ENCODE assay signal across 9 cellular contexts in the genomic region with DNA sequence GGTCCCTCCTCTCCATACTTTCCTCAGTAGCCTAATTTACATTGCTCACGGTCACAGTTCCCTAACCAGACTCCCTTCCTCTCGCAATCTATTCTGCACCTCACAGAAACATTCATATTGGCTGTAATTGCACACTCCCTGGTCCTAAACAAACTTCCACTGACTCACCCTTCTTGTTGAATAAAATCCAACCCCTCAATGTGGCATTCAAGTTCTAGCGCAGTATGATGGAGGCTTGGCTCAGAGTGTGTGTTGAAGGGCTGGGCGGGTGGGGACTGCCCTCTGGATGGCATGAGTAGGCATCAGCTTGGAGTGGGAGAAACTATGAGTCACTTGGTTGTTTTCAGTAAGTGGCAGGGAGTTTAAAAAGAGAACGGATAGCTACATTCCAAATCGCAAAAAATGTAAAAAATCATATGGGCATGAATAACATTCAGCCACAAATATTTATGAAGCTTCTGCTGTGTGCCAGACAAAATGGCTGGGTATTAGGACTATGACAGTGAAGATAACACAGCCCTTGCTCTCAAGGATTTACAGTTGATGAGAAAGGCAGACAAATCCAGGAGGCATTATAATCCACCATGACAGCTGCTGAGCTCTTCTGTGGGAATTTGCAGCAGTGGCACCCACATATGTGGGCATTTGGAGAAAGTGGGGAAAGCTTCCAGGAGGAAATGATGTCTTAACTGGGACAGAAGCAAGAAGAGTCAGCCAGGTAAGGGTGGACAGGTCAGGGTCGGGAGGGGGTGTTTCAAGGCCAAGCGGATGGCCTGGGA. TPM values are rescaled to one million over a fixed set of nuclear protein-coding genes. Genes with fewer than 3 reads are reported as not detected.
DNase-seq lines count a peak whose midpoint lies in the region; ATAC-seq and TF ChIP-seq lines count a peak whose summit lies in the region.
"Had no signal": no experiment of that assay in that cellular context is flagged by ENCODE, and none has a peak within 500 bp of the region (broad histone marks: within the 10 kb centered on the region; RNA-seq: fewer than 3 reads in every experiment).

No MANE protein-coding gene starts in this region.

- ATAC-seq in activated CD4-positive, alpha-beta T cell treated with anti-CD3 and anti-CD28 coated beads for 36 hours: peak; percentile 23
- ATAC-seq in gastroesophageal sphincter: peak; percentile 52
- ATAC-seq in thoracic aorta (ENCODE audit: insufficient number of reproducible peaks, low FRiP score, low read depth): peak; percentile 88
- ATAC-seq in GM21447 (IDR thresholded peaks at IDR 0.05; ENCODE audit: unreplicated experiment): no peak

- TF ChIP-seq CTCF in gastroesophageal sphincter (IDR thresholded peaks at IDR 0.05) (no peak), thoracic aorta (IDR thresholded peaks at IDR 0.05) (no peak)

- intact Hi-C loops in activated CD4-positive, alpha-beta T cell treated with anti-CD3 and anti-CD28 coated beads for 36 hours (cut with DNase I, micrococcal nuclease): no loop called here

- H3K4me1 ChIP-seq in gastroesophageal sphincter (peaks cover 0 to 27% (median 0%) of the 10 kb centered on the region in 3 donors), thoracic aorta (ENCODE audit: control insufficient read depth in 1 of 2, low read depth in 2 of 2) (peaks cover 13 to 25% of the 10 kb centered on the region in 2 donors)

- H3K36me3 ChIP-seq in gastroesophageal sphincter (no peaks in the 10 kb centered on the region), thoracic aorta (no peaks in the 10 kb centered on the region)

- POLR2A ChIA-PET in activated CD4-positive, alpha-beta T cell treated with anti-CD3 and anti-CD28 coated beads for 36 hours (lab: Charles Lee): no interaction called here

- no peak overlapping the region for H3K4me3 Mint-ChIP-seq in activated CD4-positive, alpha-beta T cell treated with anti-CD3 and anti-CD28 coated beads for 36 hours
- H3K4me3 Mint-ChIP-seq in immature natural killer cell: no peak overlapping the region
- H3K4me3 Mint-ChIP-seq: activated CD4-positive, alpha-beta T cell treated with anti-CD3 and anti-CD28 coated beads, Interleukin-2, amount 10 ng/mL, durations not matched to agents 7 days and 5 days had no signal

- H3K4me1 Mint-ChIP-seq in activated CD4-positive, alpha-beta T cell treated with anti-CD3 and anti-CD28 coated beads for 36 hours: peaks cover 32% of the 10 kb centered on the region
- no peaks in the 10 kb centered on the region for H3K4me1 Mint-ChIP-seq in immature natural killer cell

- H3K27me3 ChIP-seq in gastroesophageal sphincter (no peaks in the 10 kb centered on the region), thoracic aorta (replicated peaks; ENCODE audit: insufficient read depth) (no peaks in the 10 kb centered on the region)

- H3K27me3 Mint-ChIP-seq in activated CD4-positive, alpha-beta T cell treated with anti-CD3 and anti-CD28 coated beads for 36 hours: peaks cover 3% of the 10 kb centered on the region
- peaks cover 0 to 3% (median 0%) of the 10 kb centered on the region in 3 donors for H3K27me3 Mint-ChIP-seq in immature natural killer cell (ENCODE audit: low read depth in 3 of 3)
- H3K27me3 Mint-ChIP-seq: activated CD4-positive, alpha-beta T cell treated with anti-CD3 and anti-CD28 coated beads, Interleukin-2, amount 10 ng/mL, durations not matched to agents 7 days and 5 days had no signal

- no peak for TF ChIP-seq EP300 in gastroesophageal sphincter (IDR thresholded peaks at IDR 0.05)

- CTCF ChIA-PET in activated CD4-positive, alpha-beta T cell treated with anti-CD3 and anti-CD28 coated beads for 36 hours (lab: Charles Lee): interaction anchor here (0.6 to 1.0 kb wide), 3 partner anchors 42 to 89 kb away, joined by 3 to 4 read pairs (median 3); partner anchors contain the start of gene LYST

- TF ChIP-seq POLR2A in gastroesophageal sphincter (IDR thresholded peaks at IDR 0.05): no peak

- H3K36me3 Mint-ChIP-seq in activated CD4-positive, alpha-beta T cell treated with anti-CD3 and anti-CD28 coated beads for 36 hours (ENCODE audit: low read depth): no peaks in the 10 kb centered on the region
- no peaks in the 10 kb centered on the region for H3K36me3 Mint-ChIP-seq in immature natural killer cell

- WGBS in gastroesophageal sphincter (ENCODE audit: low coverage in 1 of 2), 2 donors: 41 to 47% methylated on average over 7 to 8 of the region's 8 CpGs

- H3K4me3 ChIP-seq in gastroesophageal sphincter (no peak overlapping the region), thoracic aorta (peak overlapping the region; percentile 41)

- H3K9me3 Mint-ChIP-seq in activated CD4-positive, alpha-beta T cell treated with anti-CD3 and anti-CD28 coated beads for 36 hours (ENCODE audit: low read depth): no peaks in the 10 kb centered on the region
- H3K9me3 Mint-ChIP-seq in immature natural killer cell: no peaks in the 10 kb centered on the region

- no peaks in the 10 kb centered on the region for H3K9me3 ChIP-seq in gastroesophageal sphincter
- no peaks in the 10 kb centered on the region for H3K9me3 ChIP-seq in thoracic aorta

- H3K27ac ChIP-seq in gastroesophageal sphincter (peak overlapping the region in 3 of 4 donors; percentile 61 to 68 (median 67)), thoracic aorta (peak overlapping the region; percentile 80 to 96)

- DNase-seq in activated CD4-positive, alpha-beta T cell treated with anti-CD3 and anti-CD28 coated beads for 36 hours: no peak
- DNase-seq in activated CD4-positive, alpha-beta T cell treated with anti-CD3 and anti-CD28 coated beads for 1 hour: no peak
- DNase-seq in T1000 (lab: John Stamatoyannopoulos, UW): peak; percentile 69
- peak; percentile 43 for DNase-seq in thoracic aorta (ENCODE audit: low spot score)
- DNase-seq in NCI-H526 treated with DMSO at 0.1 percent for 48 hours (lab: John Stamatoyannopoulos, UW): no peak
- no peak for DNase-seq in immature natural killer cell
- DNase-seq: activated CD4-positive, alpha-beta T cell treated with anti-CD3 and anti-CD28 coated beads, Interleukin-2, amount 10 ng/mL, durations not matched to agents 7 days and 5 days had no signal

- H3K27ac Mint-ChIP-seq in activated CD4-positive, alpha-beta T cell treated with anti-CD3 and anti-CD28 coated beads for 36 hours: peak overlapping the region; percentile 11
- H3K27ac Mint-ChIP-seq in immature natural killer cell: peak overlapping the region in 2 of 6 donors; percentile 5 to 43

RNA-seq across cellular contexts. Expression of gene LYST, which starts 42.2 kb away (rescaled TPM):
- 10 to 100 TPM; 28.1 to 32.3 TPM for total RNA-seq in activated CD4-positive, alpha-beta T cell treated with anti-CD3 and anti-CD28 coated beads for 36 hours
- 10 to 100 TPM; 27.4 to 63.5 (median 31.4) TPM for total RNA-seq in gastroesophageal sphincter
- total RNA-seq in thoracic aorta: 10 to 100 TPM; 32.5 to 32.8 TPM
- polyA plus RNA-seq in immature natural killer cell: 10 to 100 TPM; 21.8 to 39.3 (median 27.7) TPM

Comparison
In these comparisons a context has a peak if more than half of its experiments do, and no peak if none do; other contexts are left out.
1. DNase-seq: peak in T1000 (single experiment) and thoracic aorta (single experiment); none in activated CD4-positive, alpha-beta T cell treated with anti-CD3 and anti-CD28 coated beads for 36 hours (single experiment), activated CD4-positive, alpha-beta T cell treated with anti-CD3 and anti-CD28 coated beads for 1 hour (single experiment), NCI-H526 treated with DMSO at 0.1 percent for 48 hours (single experiment) and immature natural killer cell (0 of 3).